21 cellular contexts compared by ENCODE assay signal in genomic region chr16:79823644-79824043, GRCh38.
"Had no signal": no experiment of that assay in that cellular context is flagged by ENCODE, and none has a peak within 500 bp of the region (broad histone marks: within the 10 kb centered on the region; RNA-seq: fewer than 3 reads in every experiment).

No MANE protein-coding gene starts in this region.

- H3K9me3 ChIP-seq: lower lobe of right lung, neutrophil, pancreas, right lobe of liver, stomach, thyroid gland had no signal

- H3K4me1 ChIP-seq: lower lobe of right lung, pancreas, right lobe of liver, stomach, thyroid gland had no signal

- H3K27ac ChIP-seq: coronary artery, epithelial cell of prostate, lower lobe of right lung, neutrophil, pancreas, right lobe of liver, stomach, thyroid gland had no signal

- H3K4me3 ChIP-seq: coronary artery, lower lobe of right lung, pancreas, right lobe of liver, stomach, thyroid gland had no signal

- DNase-seq: dermis blood vessel endothelial cell; effector memory CD4-positive, alpha-beta T cell; hypothalamus; immature natural killer cell; islet precursor cell; kidney glomerular epithelial cell; left ventricle myocardium superior; lower lobe of right lung; naive B cell; pancreas; right lobe of liver; stimulated activated CD4-positive, alpha-beta T cell treated with anti-CD3 and anti-CD28 coated beads, Interleukin-2, amount 100 ng/mL, for 24 hours; stimulated activated CD4-positive, alpha-beta T cell treated with anti-CD3 and anti-CD28 coated beads, Interleukin-4, amount 100 ng/mL, for 24 hours; stimulated activated naive CD4-positive, alpha-beta T cell treated with Interleukin-2 at 50 U/mL for 16 hours; stomach; thyroid gland had no signal

- H3K27me3 ChIP-seq: neutrophil, pancreas, right lobe of liver, stomach, thyroid gland had no signal

- ATAC-seq: esophagus mucosa; left ventricle myocardium superior; lower lobe of right lung; pancreas; right lobe of liver; stimulated activated effector memory CD8-positive, alpha-beta T cell treated with anti-CD3 and anti-CD28 coated beads, Interleukin-12 subunit alpha, Interleukin-12 subunit beta, amount 100 ng/mL, for 72 hours had no signal

- H3K36me3 ChIP-seq: lower lobe of right lung, neutrophil, pancreas, right lobe of liver, stomach, thyroid gland had no signal
